In genomic region chr2:196068271-196069209, GRCh38 we compare ENCODE assay signal across 8 cellular contexts. TPM values are rescaled to one million over a fixed set of nuclear protein-coding genes. Genes with fewer than 3 reads are reported as not detected.
DNase-seq lines count a peak whose midpoint lies in the region; ATAC-seq and TF ChIP-seq lines count a peak whose summit lies in the region.

Gene DNAH7 (minus strand): TSS chr2:196068837. CDS start chr2:196068711, 126 bp downstream.

- no peaks in the 10 kb centered on the region for H3K36me3 ChIP-seq in OCI-LY1 (ENCODE audit: insufficient read depth, low read length)

- peak; percentile 99 for ATAC-seq in GM21526 (IDR thresholded peaks at IDR 0.05; ENCODE audit: low FRiP score, unreplicated experiment)

- peak within 1 kb of the TSS; percentile 7; the same call in 1 of the 2 replicates for H3K9ac ChIP-seq in OCI-LY1 (ENCODE audit: low read length)

- peaks cover 14% of the 10 kb centered on the region for H3K4me1 ChIP-seq in OCI-LY1 (ENCODE audit: insufficient read depth, low read length, severe bottlenecking)
- peaks cover 14% of the 10 kb centered on the region for H3K4me1 ChIP-seq in mononuclear cell (ENCODE audit: insufficient read depth, low read length)

- H3K79me2 ChIP-seq in OCI-LY1 (ENCODE audit: insufficient read depth, low read length): no peaks in the 10 kb centered on the region

- H3K27me3 ChIP-seq in OCI-LY1 (ENCODE audit: insufficient read depth, low read length): no peaks in the 10 kb centered on the region
- no peaks in the 10 kb centered on the region for H3K27me3 ChIP-seq in mononuclear cell (ENCODE audit: insufficient read depth, low read length)

- H3K4me3 ChIP-seq in OCI-LY1 (ENCODE audit: low read depth, low read length, poor library complexity, severe bottlenecking): peak within 1 kb of the TSS; percentile 68
- H3K4me3 ChIP-seq in mononuclear cell (ENCODE audit: low read length): peak within 1 kb of the TSS; percentile 47

- no peaks in the 10 kb centered on the region for H3K9me3 ChIP-seq in OCI-LY1 (ENCODE audit: low read length)
- H3K9me3 ChIP-seq in mononuclear cell (ENCODE audit: low read depth, low read length): no peaks in the 10 kb centered on the region

- no peaks in the 10 kb centered on the region for H3K9me2 ChIP-seq in OCI-LY1 (ENCODE audit: low read depth, low read length)

- H2AFZ ChIP-seq in OCI-LY1 (ENCODE audit: low read length): peak within 1 kb of the TSS; percentile 91

- no peaks in the 10 kb centered on the region for H4K20me1 ChIP-seq in OCI-LY1 (ENCODE audit: insufficient read depth, low read length)

- DNase-seq in DMS 273 treated with DMSO at 0.1 percent for 48 hours (lab: John Stamatoyannopoulos, UW): peak; percentile 83
- peak; percentile 61 for DNase-seq in HuH-7.5 (ENCODE audit: low spot score)
- DNase-seq in activated T-cell treated with anti-CD3 and anti-CD28 coated beads for 24 hours (ENCODE audit: low read depth): peak; percentile 85
- DNase-seq in epithelial cell of prostate (ENCODE audit: low read depth, low spot score): peak; percentile 22
- peak; percentile 83 to 88 for DNase-seq in stimulated activated CD8-positive, alpha-beta memory T cell treated with anti-CD3 and anti-CD28 coated beads, Interleukin-2, amount 100 ng/mL, for 48 hours (ENCODE audit: low read depth in 2 of 2)

- H3K27ac ChIP-seq in OCI-LY1 (ENCODE audit: low read depth, low read length, poor library complexity, severe bottlenecking) (no peak within 1 kb of the TSS), epithelial cell of prostate (no peak within 1 kb of the TSS)

- peak; percentile 99 for TF ChIP-seq CTCF in OCI-LY1 (IDR thresholded peaks at IDR 0.05; ENCODE audit: low read length)

- peak within 1 kb of the TSS; percentile 86 for H3K4me2 ChIP-seq in OCI-LY1 (ENCODE audit: low read length)

- H3F3A ChIP-seq in OCI-LY1 (ENCODE audit: insufficient read depth, low read length): no peaks in the 10 kb centered on the region

RNA-seq across cellular contexts. Expression of gene DNAH7, which starts in this region (rescaled TPM):
- total RNA-seq in mononuclear cell: 0.10 TPM

Comparison
In these comparisons a context has a peak if more than half of its experiments do, and no peak if none do; other contexts are left out.
1. DNase-seq: peak in every context shown above with its lines; median percentile 86 in stimulated activated CD8-positive, alpha-beta memory T cell treated with anti-CD3 and anti-CD28 coated beads, Interleukin-2, amount 100 ng/mL, for 48 hours; 85 in activated T-cell treated with anti-CD3 and anti-CD28 coated beads for 24 hours; 83 in DMS 273 treated with DMSO at 0.1 percent for 48 hours; 61 in HuH-7.5; 22 in epithelial cell of prostate.